ENCODE assay signal across 13 cellular contexts in the genomic region with DNA sequence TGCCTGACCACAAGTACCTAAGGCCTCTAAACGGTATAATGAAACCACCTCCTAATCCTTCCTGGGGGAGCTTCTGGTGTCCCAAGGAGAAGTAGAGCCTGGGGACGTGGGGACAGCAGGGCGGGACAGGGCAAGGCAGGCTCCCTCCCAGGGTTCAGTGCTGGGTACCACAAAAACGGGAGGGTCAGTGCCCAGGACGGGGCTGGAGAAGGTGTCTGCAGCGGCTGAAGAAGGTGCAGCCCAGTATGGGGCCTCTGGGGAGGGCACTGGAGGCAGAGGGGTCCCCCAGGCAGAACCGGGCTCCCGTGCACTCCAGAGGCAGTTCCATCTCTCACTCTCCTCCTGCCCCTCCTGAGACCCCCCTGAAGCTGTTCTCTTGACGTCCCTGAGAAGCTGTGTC.
"Had no signal": no experiment of that assay in that cellular context is flagged by ENCODE, and none has a peak within 500 bp of the region (broad histone marks: within the 10 kb centered on the region; RNA-seq: fewer than 3 reads in every experiment).

No MANE protein-coding gene starts in this region.

- H3K27me3 Mint-ChIP-seq: T-cell had no signal

- H3K27me3 ChIP-seq: adrenal gland had no signal

- H3K27ac ChIP-seq: adrenal gland, parathyroid adenoma, SK-N-MC had no signal

- H3K9me3 Mint-ChIP-seq: neural crest cell, T-cell had no signal

- DNase-seq: activated gamma-delta T cell; central memory CD4-positive, alpha-beta T cell; effector memory CD4-positive, alpha-beta T cell; islet precursor cell; mesenchymal stem cell; retina had no signal

- H3K9me3 ChIP-seq: adrenal gland had no signal

- H3K36me3 Mint-ChIP-seq: T-cell had no signal

- FAIRE-seq: frontal cortex, TTC549 had no signal

- H3K4me3 ChIP-seq: adrenal gland, SK-N-MC had no signal

- H3K4me1 ChIP-seq: adrenal gland, parathyroid adenoma had no signal

- H3K4me3 Mint-ChIP-seq: neural crest cell had no signal
